In the genomic region with DNA sequence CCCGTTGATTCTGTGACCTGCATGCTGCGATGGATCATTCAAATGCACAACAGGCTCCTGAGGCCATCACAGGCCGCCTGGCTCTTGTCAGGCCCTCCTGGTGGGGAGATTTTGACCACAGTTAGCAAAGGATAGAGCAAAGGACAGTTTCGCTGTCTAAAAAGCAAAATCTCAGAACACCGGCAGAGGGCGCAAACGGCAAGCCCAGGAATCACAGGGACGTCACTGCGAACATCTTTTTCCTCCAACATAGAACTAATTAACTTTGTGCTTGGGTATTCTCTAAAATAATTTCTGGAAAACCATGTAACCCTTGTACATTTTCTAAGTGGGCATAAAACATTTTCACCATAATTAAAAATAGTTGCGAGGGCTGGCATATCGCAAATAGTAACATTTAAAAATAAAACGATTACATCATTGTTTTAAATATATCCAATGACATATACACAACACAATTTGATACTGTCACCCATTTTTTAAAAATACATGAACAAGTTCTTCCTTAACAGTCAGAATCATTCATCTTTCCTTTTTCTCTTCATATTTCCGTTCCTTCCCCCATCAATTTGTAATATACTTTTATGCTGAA, we compare ENCODE assay signal across 8 cellular contexts. TPM values are rescaled to one million over a fixed set of nuclear protein-coding genes. Genes with fewer than 3 reads are reported as not detected.
DNase-seq lines count a peak whose midpoint lies in the region; ATAC-seq and TF ChIP-seq lines count a peak whose summit lies in the region.

No MANE protein-coding gene starts in this region.

- H3K9me3 Mint-ChIP-seq in endodermal cell = no peaks in the 10 kb centered on the region
- no peaks in the 10 kb centered on the region for H3K9me3 Mint-ChIP-seq in mesothelial cell of epicardium

- no peak overlapping the region for H3K4me3 ChIP-seq in endodermal cell (ENCODE audit: low read length)

- no peak for ATAC-seq in HG03108 (IDR thresholded peaks at IDR 0.05; ENCODE audit: unreplicated experiment)

- no peaks in the 10 kb centered on the region for H3K36me3 ChIP-seq in endodermal cell (ENCODE audit: control insufficient read depth, insufficient read depth, low read length)

- no peak overlapping the region for H3K9ac ChIP-seq in endodermal cell (ENCODE audit: extremely low read depth, low read length, poor library complexity, severe bottlenecking)

- CTCF ChIA-PET in HEK293T (lab: Yijun Ruan, JAX) = interaction anchor here (1.0 to 2.3 kb wide), 7 partner anchors 16 to 252 kb away, joined by 3 to 22 read pairs (median 4); no protein-coding TSS in a partner anchor

- H3K36me3 Mint-ChIP-seq in endodermal cell (ENCODE audit: low read depth) (no peaks in the 10 kb centered on the region), mesothelial cell of epicardium (no peaks in the 10 kb centered on the region)

- TF ChIP-seq CTCF in endodermal cell (conservative IDR thresholded peaks at IDR 0.05) = peak; percentile 98
- TF ChIP-seq CTCF in mesothelial cell of epicardium (IDR thresholded peaks at IDR 0.05; ENCODE audit: unreplicated experiment) = peak; percentile 76

- H3K4me1 Mint-ChIP-seq in endodermal cell (peaks cover 29% of the 10 kb centered on the region), mesothelial cell of epicardium (peaks cover 21% of the 10 kb centered on the region)

- POLR2A ChIA-PET in HEK293T (lab: Yijun Ruan, JAX) = interaction anchor here (1.6 kb wide), 1 partner anchor 134 kb away, joined by 14 read pairs; a partner anchor contains a TSS

- H3K27ac Mint-ChIP-seq in endodermal cell (no peak overlapping the region), mesothelial cell of epicardium (no peak overlapping the region)

- DNase-seq in Ammon's horn (ENCODE audit: low spot score) = peak; percentile 84
- peak; percentile 63 for DNase-seq in HEK293T (ENCODE audit: extremely low spot score)
- peak; percentile 66 for DNase-seq in NOMO-1 (lab: John Stamatoyannopoulos, UW; ENCODE audit: unreplicated experiment in 2 of 2)
- peak; percentile 20 to 31 for DNase-seq in activated CD8-positive, alpha-beta memory T cell treated with anti-CD3 and anti-CD28 coated beads for 4 hours (ENCODE audit: low read depth in 2 of 2)
- peak; percentile 96 for DNase-seq in endodermal cell
- peak; percentile 41 to 74 for DNase-seq in mesothelial cell of epicardium (ENCODE audit: low spot score in 2 of 2, unreplicated experiment in 2 of 2)
- DNase-seq in stimulated activated CD8-positive, alpha-beta memory T cell treated with anti-CD3 and anti-CD28 coated beads, Interleukin-4, amount 100 ng/mL, for 4 hours (ENCODE audit: low read depth in 2 of 2, low spot score in 1 of 2) = peak; percentile 15 to 28

- no peaks in the 10 kb centered on the region for H3K9me3 ChIP-seq in endodermal cell (ENCODE audit: control insufficient read depth, low read length)

- no peaks in the 10 kb centered on the region for H3K27me3 ChIP-seq in endodermal cell (ENCODE audit: control insufficient read depth, insufficient read depth, low read length, poor library complexity, severe bottlenecking)

- H3K27me3 Mint-ChIP-seq in endodermal cell (ENCODE audit: insufficient read depth) (no peaks in the 10 kb centered on the region), mesothelial cell of epicardium (ENCODE audit: low read depth) (no peaks in the 10 kb centered on the region)

- peaks cover 9% of the 10 kb centered on the region for H3K4me1 ChIP-seq in endodermal cell (ENCODE audit: control insufficient read depth, insufficient read depth, low read length)

- H3K27ac ChIP-seq in endodermal cell (ENCODE audit: low read depth, low read length) = no peak overlapping the region

- H3K4me3 Mint-ChIP-seq in endodermal cell = no peak overlapping the region
- no peak overlapping the region for H3K4me3 Mint-ChIP-seq in mesothelial cell of epicardium

- WGBS in endodermal cell (ENCODE audit: insufficient coverage in 1 of 2, insufficient read length in 1 of 2), 2 experiments = 28 to 49% methylated on average over 8 to 13 of the region's 13 CpGs

TF ChIP-seq in HEK293T, 16 proteins besides CTCF, POLR2A, EP300 and RAD21:
- TF ChIP-seq ZNF384 (IDR thresholded peaks at IDR 0.05) = 0 out of 2 replicates have a peak, but pooled peaks have one; percentile 8
- TF ChIP-seq HDGF (IDR thresholded peaks at IDR 0.05; ENCODE audit: borderline replicate concordance) = no peak
TF ChIP-seq in HEK293T: peak in this region for 1.

RNA-seq across cellular contexts. Expression of a gene that starts 19.7 kb away (rescaled TPM):
- total RNA-seq in endodermal cell = 1 to 10 TPM; 2.5 to 3.1 TPM
- polyA plus RNA-seq in endodermal cell (2013, experiment 1 of 2) = 3.1 TPM
- polyA plus RNA-seq in endodermal cell (2013, experiment 2 of 2) = 2.9 TPM
- total RNA-seq in mesothelial cell of epicardium = 5.5 to 9.2 TPM (median 5.9 TPM) in 3 replicates

Comparison
In these comparisons a context has a peak if more than half of its experiments do, and no peak if none do; other contexts are left out.
1. DNase-seq: peak in every context shown above with its lines; median percentile 96 in endodermal cell; 84 in Ammon's horn; 66 in NOMO-1; 63 in HEK293T; 58 in mesothelial cell of epicardium; 26 in activated CD8-positive, alpha-beta memory T cell treated with anti-CD3 and anti-CD28 coated beads for 4 hours; 22 in stimulated activated CD8-positive, alpha-beta memory T cell treated with anti-CD3 and anti-CD28 coated beads, Interleukin-4, amount 100 ng/mL, for 4 hours.